2 cellular contexts compared by ENCODE assay signal in genomic region chr3:158111861-158112260, GRCh38.
TF ChIP-seq lines count a peak whose summit lies in the region.

No MANE protein-coding gene starts in this region.

TF ChIP-seq in HepG2, 621 proteins besides CTCF, POLR2A, EP300 and RAD21:
- TF ChIP-seq ELF3 (CRISPR knock-in tag; IDR thresholded peaks at IDR 0.05): no peak
- no peak for TF ChIP-seq ATF6 (CRISPR knock-in tag; conservative IDR thresholded peaks at IDR 0.05)
- TF ChIP-seq RELA (CRISPR knock-in tag; IDR thresholded peaks at IDR 0.05): no peak
- no peak for TF ChIP-seq GTF2F1 (IDR thresholded peaks at IDR 0.05; ENCODE audit: low read length)
- no peak for TF ChIP-seq KLF15 (CRISPR knock-in tag; IDR thresholded peaks at IDR 0.05; ENCODE audit: borderline replicate concordance)
- TF ChIP-seq SIN3A (IDR thresholded peaks at IDR 0.05; ENCODE audit: borderline replicate concordance, low read depth, low read length): no peak
- no peak for TF ChIP-seq ZFX (CRISPR knock-in tag; IDR thresholded peaks at IDR 0.05; ENCODE audit: low read depth)
- TF ChIP-seq FOXA1 (IDR thresholded peaks at IDR 0.05): no peak
- no peak for TF ChIP-seq FOXA1 (CRISPR knock-in tag; IDR thresholded peaks at IDR 0.05)
- TF ChIP-seq ZBTB10 (CRISPR knock-in tag; IDR thresholded peaks at IDR 0.05; ENCODE audit: borderline replicate concordance): no peak
- TF ChIP-seq CCAR2 (optimal IDR thresholded peaks at IDR 0.05; ENCODE audit: low read depth, low read length): no peak
- TF ChIP-seq ZBTB34 (CRISPR knock-in tag; IDR thresholded peaks at IDR 0.05): no peak
- no peak for TF ChIP-seq RBM39 (IDR thresholded peaks at IDR 0.05; ENCODE audit: low read depth, low read length, poor library complexity, severe bottlenecking)
- no peak for TF ChIP-seq HNRNPH1 (optimal IDR thresholded peaks at IDR 0.05; ENCODE audit: low read depth, low read length)
- TF ChIP-seq ZNF713 (CRISPR knock-in tag; IDR thresholded peaks at IDR 0.05): no peak
- no peak for TF ChIP-seq ZNF776 (CRISPR knock-in tag; IDR thresholded peaks at IDR 0.05)
- TF ChIP-seq GMEB1 (CRISPR knock-in tag; IDR thresholded peaks at IDR 0.05; ENCODE audit: borderline replicate concordance): no peak
- no peak for TF ChIP-seq ZNF883 (CRISPR knock-in tag; IDR thresholded peaks at IDR 0.05; ENCODE audit: not compliant biosample characterization)
TF ChIP-seq in HepG2: peak in this region for 0.

TF ChIP-seq in WTC11, 78 proteins besides CTCF, POLR2A, EP300 and RAD21:
- TF ChIP-seq PRRX2 (CRISPR knock-in tag; IDR thresholded peaks at IDR 0.05) (no peak), USF1 (CRISPR knock-in tag; IDR thresholded peaks at IDR 0.05) (no peak), ZNF425 (CRISPR knock-in tag; conservative IDR thresholded peaks at IDR 0.05) (no peak), FOXJ3 (CRISPR knock-in tag; IDR thresholded peaks at IDR 0.05; ENCODE audit: borderline replicate concordance) (no peak), ATF1 (CRISPR knock-in tag; IDR thresholded peaks at IDR 0.05) (no peak), AR (CRISPR knock-in tag; IDR thresholded peaks at IDR 0.05) (no peak), NR1H2 (CRISPR knock-in tag; IDR thresholded peaks at IDR 0.05) (no peak), FOXP4 (CRISPR knock-in tag; IDR thresholded peaks at IDR 0.05) (no peak), GABPB1 (CRISPR knock-in tag; IDR thresholded peaks at IDR 0.05) (no peak), KAT7 (CRISPR knock-in tag; IDR thresholded peaks at IDR 0.05; ENCODE audit: borderline replicate concordance) (no peak), CREB1 (CRISPR knock-in tag; IDR thresholded peaks at IDR 0.05) (no peak)
